ENCODE assay signal across 9 cellular contexts in the genomic region with DNA sequence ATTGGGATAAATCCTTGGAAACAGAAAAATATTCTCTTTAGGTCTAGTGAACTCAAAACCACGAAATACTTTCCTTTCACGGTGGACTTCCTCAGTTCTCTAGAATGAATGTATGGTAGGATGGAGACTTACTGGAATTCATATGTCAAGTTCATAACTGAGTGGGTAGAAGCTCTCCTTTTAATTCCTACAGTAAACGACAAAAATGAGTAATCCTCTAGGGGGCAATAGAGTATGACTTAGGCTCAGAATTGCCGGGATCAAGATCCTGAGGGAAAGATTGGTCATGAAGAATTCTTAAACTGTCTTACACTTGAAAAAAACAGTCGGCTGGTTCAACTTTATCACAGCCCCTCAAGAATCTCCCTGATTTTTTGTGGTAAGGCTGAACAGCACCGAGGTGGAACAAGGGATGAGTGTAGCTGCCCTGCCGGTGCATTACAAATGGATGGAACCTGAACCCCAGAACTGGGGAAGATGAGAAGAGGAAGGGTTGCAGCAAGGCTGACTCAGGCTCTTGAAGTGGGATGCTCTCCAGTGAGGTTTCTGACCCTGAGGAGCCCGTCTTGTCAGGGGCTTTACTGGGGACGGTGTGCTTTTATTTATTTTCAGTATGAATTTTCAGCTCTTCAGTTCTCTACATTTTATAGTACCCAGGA. TPM values are rescaled to one million over a fixed set of nuclear protein-coding genes. Genes with fewer than 3 reads are reported as not detected.
DNase-seq lines count a peak whose midpoint lies in the region; ATAC-seq, FAIRE-seq and TF ChIP-seq lines count a peak whose summit lies in the region.
"Had no signal": no experiment of that assay in that cellular context is flagged by ENCODE, and none has a peak within 500 bp of the region (broad histone marks: within the 10 kb centered on the region; RNA-seq: fewer than 3 reads in every experiment).

No MANE protein-coding gene starts in this region.

- intact Hi-C loops in left lung (cut with DNase I): no loop called here

- H3K27ac Mint-ChIP-seq in HFFc6: peak overlapping the region; percentile 95

- H3K9me3 ChIP-seq in adipocyte (ENCODE audit: control insufficient read depth, low read length): no peaks in the 10 kb centered on the region
- no peaks in the 10 kb centered on the region for H3K9me3 ChIP-seq in left lung

- H3K9me3 Mint-ChIP-seq in HFFc6: no peaks in the 10 kb centered on the region

- H3K27me3 ChIP-seq in adipocyte (replicated peaks; ENCODE audit: control insufficient read depth, insufficient read depth, low read length) (no peaks in the 10 kb centered on the region), left lung (no peaks in the 10 kb centered on the region)

- peaks cover 85% of the 10 kb centered on the region for H3K4me1 Mint-ChIP-seq in HFFc6 (ENCODE audit: low read depth)

- H3K27me3 Mint-ChIP-seq in HFFc6 (ENCODE audit: insufficient read depth): no peaks in the 10 kb centered on the region

- H3K4me3 ChIP-seq in AG09309 (ENCODE audit: control insufficient read depth, low read depth, low read length): peak overlapping the region; percentile 21
- peak overlapping the region; percentile 10 for H3K4me3 ChIP-seq in adipocyte (ENCODE audit: low read length)
- no peak overlapping the region for H3K4me3 ChIP-seq in left lung

- H3K36me3 Mint-ChIP-seq in HFFc6 (ENCODE audit: low read depth): peaks cover 8% of the 10 kb centered on the region

- ATAC-seq in left lung: peak; percentile 63
- ATAC-seq in GM21360 (IDR thresholded peaks at IDR 0.05; ENCODE audit: unreplicated experiment): no peak

- DNase-seq in AG09309 (ENCODE audit: low read depth) (no peak), HFFc6 (peak; percentile 74), adipocyte (ENCODE audit: low read depth) (peak; percentile 79), left lung (no peak), CD1c-positive myeloid dendritic cell (ENCODE audit: extremely low spot score) (no peak), SHP77 treated with DMSO at 0.1 percent for 48 hours (lab: John Stamatoyannopoulos, UW) (no peak), GM12892 (ENCODE audit: insufficient read length) (no peak)
- DNase-seq: cerebellar nuclear complex had no signal

- no peak overlapping the region for H3K27ac ChIP-seq in left lung

- H3K4me1 ChIP-seq in adipocyte (ENCODE audit: control insufficient read depth, insufficient read depth, low read length): peaks cover 55% of the 10 kb centered on the region
- no peaks in the 10 kb centered on the region for H3K4me1 ChIP-seq in left lung

- FAIRE-seq in GM12892 (lab: Jason Lieb, UNC): no peak

- no peaks in the 10 kb centered on the region for H3K36me3 ChIP-seq in adipocyte (ENCODE audit: control insufficient read depth, insufficient read depth, low read length, severe bottlenecking)
- no peaks in the 10 kb centered on the region for H3K36me3 ChIP-seq in left lung

- peak overlapping the region; percentile 84 for H3K4me3 Mint-ChIP-seq in HFFc6

- peak; percentile 62 for TF ChIP-seq CTCF in AG09309 (IDR thresholded peaks at IDR 0.05; ENCODE audit: control insufficient read depth, insufficient read depth, low read depth, low read length, missing control alignments)
- peak; percentile 82 for TF ChIP-seq CTCF in HFFc6 (IDR thresholded peaks at IDR 0.05)
- TF ChIP-seq CTCF in left lung (IDR thresholded peaks at IDR 0.05): peak in 1 of 2 donors; percentile 34

- no peak for TF ChIP-seq POLR2A in GM12892 (IDR thresholded peaks at IDR 0.05; ENCODE audit: low read depth, low read length)

- H3K9ac ChIP-seq in adipocyte (ENCODE audit: low read length): peak overlapping the region; percentile 56

RNA-seq across cellular contexts. Expression of gene LOX, which starts 14.0 kb away (rescaled TPM):
- 1,000 to 10,000 TPM in 3 of 6 experiments, 100 to 1,000 TPM in 3; 890 to 1,151 (median 989) TPM for total RNA-seq in HFFc6 (2021; fragmentation: NEBNext Ultra II Directional; extraction: Animal tissue kit (Norgen Biotek cat#: 25700))
- total RNA-seq in left lung: 10 to 100 TPM; 23.2 to 59.1 TPM
- 0.47 TPM for polyA plus RNA-seq in GM12892 (2012; ENCODE audit: missing spikeins)

RNA-seq across cellular contexts. Expression of gene ZNF474, which starts 37.3 kb away (rescaled TPM):
- under 1 TPM in 5 of 6 experiments, not detected in 1; 0.10 to 0.28 (median 0.16) TPM for total RNA-seq in HFFc6 (2021; fragmentation: NEBNext Ultra II Directional; extraction: Animal tissue kit (Norgen Biotek cat#: 25700))
- total RNA-seq in left lung: 1 to 10 TPM in 1 of 2 donors, not detected in 1; 2.0 TPM
- polyA plus RNA-seq in GM12892 (2012; ENCODE audit: missing spikeins): not detected

Comparison
In these comparisons a context has a peak if more than half of its experiments do, and no peak if none do; other contexts are left out.
1. DNase-seq: peak in HFFc6 (single experiment) and adipocyte (single experiment); none in AG09309 (single experiment), left lung (0 of 2), CD1c-positive myeloid dendritic cell (single experiment), SHP77 treated with DMSO at 0.1 percent for 48 hours (single experiment) and GM12892 (single experiment).
2. H3K4me3 ChIP-seq: peak in AG09309 (single experiment) and adipocyte (single experiment); none in left lung (0 of 2).
3. RNA of gene LOX, which starts 14.0 kb away (total RNA-seq): 890 to 1,151 TPM in HFFc6; 23.2 to 59.1 TPM in left lung; every median in the first group is over 10 times any median in the second.